17 cellular contexts compared by ENCODE assay signal in the genomic region with DNA sequence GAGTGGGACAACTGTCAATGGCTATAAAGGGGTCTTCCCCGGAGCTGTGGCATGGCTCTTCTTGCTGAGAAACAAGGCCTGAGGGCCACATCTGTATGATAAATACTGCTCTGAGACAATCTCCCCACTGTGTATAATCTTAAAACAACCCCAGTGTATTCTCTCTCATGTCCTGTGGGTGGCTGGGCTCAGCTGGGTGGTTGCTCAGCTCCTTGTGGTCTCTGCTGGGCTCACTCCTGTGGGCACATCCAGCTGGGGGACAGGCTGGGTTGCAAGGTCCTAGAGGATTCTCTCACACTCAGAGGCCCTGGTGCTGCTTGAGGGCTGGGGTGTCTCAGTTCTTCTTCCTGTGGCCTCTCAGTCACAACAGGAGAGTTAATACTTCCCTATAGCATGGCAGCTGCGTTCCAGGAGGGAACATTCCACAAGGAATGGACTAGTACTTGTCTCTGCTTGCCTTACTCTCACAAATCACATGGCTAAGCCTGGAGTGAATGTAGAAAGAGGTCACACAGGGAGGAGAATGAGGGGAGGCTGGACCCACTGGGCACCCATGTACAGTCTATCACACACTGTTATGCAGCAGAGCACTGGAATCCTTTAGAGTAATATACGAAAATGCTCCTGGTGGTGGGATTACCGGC. TPM values are rescaled to one million over a fixed set of nuclear protein-coding genes. Genes with fewer than 3 reads are reported as not detected.
DNase-seq lines count a peak whose midpoint lies in the region; ATAC-seq, FAIRE-seq and TF ChIP-seq lines count a peak whose summit lies in the region.
"Had no signal": no experiment of that assay in that cellular context is flagged by ENCODE, and none has a peak within 500 bp of the region (broad histone marks: within the 10 kb centered on the region; RNA-seq: fewer than 3 reads in every experiment).

No MANE protein-coding gene starts in this region.

- TF ChIP-seq EP300 in K562 (IDR thresholded peaks at IDR 0.05; ENCODE audit: low read length) (no peak), esophagus muscularis mucosa (IDR thresholded peaks at IDR 0.05) (no peak)

- 0 out of 2 replicates have a peak, but pooled peaks cover 4% of the 10 kb centered on the region for H3K9me2 ChIP-seq in GM23338 (ENCODE audit: insufficient read depth)

- H3K4me3 Mint-ChIP-seq in GM23338: no peak overlapping the region
- H3K4me3 Mint-ChIP-seq: B cell; CD4-positive, alpha-beta memory T cell; HFFc6 had no signal

- no peak overlapping the region for H3K27ac ChIP-seq in mammary epithelial cell (ENCODE audit: insufficient read depth, low read depth, low read length)
- no peak overlapping the region for H3K27ac ChIP-seq in breast epithelium
- no peak overlapping the region for H3K27ac ChIP-seq in GM23338 (ENCODE audit: low read depth)
- no peak overlapping the region for H3K27ac ChIP-seq in K562 (ENCODE audit: extremely low read depth, low read depth, low read length)
- H3K27ac ChIP-seq in esophagus muscularis mucosa (replicated peaks in 1 of 4): no peak overlapping the region
- H3K27ac ChIP-seq: HL-60 had no signal

- POLR2A ChIA-PET in K562 (lab: Yijun Ruan, JAX): interaction anchor here (0.5 kb wide), 1 partner anchor 870 kb away, joined by 3 read pairs; no protein-coding TSS in a partner anchor

- H4K20me1 ChIP-seq in mammary epithelial cell (ENCODE audit: insufficient read depth, low read length) (no peaks in the 10 kb centered on the region), GM23338 (replicated peaks; ENCODE audit: insufficient read depth) (no peaks in the 10 kb centered on the region), K562 (replicated peaks; ENCODE audit: control insufficient read depth, insufficient read depth, low read length) (no peaks in the 10 kb centered on the region)

- peaks cover 18% of the 10 kb centered on the region for H3K4me1 Mint-ChIP-seq in GM23338

- intact Hi-C loops in mammary epithelial cell (cut with micrococcal nuclease): no loop called here
- intact Hi-C loops in breast epithelium (cut with DNase I; ENCODE audit: low total_unique reads): loop anchor here (10.0 kb wide), 1 partner anchor 1066 kb away; no protein-coding TSS in a partner anchor
- intact Hi-C loops in K562 (cut with micrococcal nuclease): no loop called here
- intact Hi-C loops in esophagus muscularis mucosa (cut with DNase I): no loop called here

- TF ChIP-seq CTCF in mammary epithelial cell (conservative IDR thresholded peaks at IDR 0.05 in 1 of 2, IDR thresholded peaks at IDR 0.05 in 1 of 2; ENCODE audit: extremely low read depth in 1 of 2, insufficient read depth in 1 of 2, low read depth in 1 of 2, low read length in 2 of 2) (no peak), breast epithelium (IDR thresholded peaks at IDR 0.05) (no peak), GM23338 (conservative IDR thresholded peaks at IDR 0.05; ENCODE audit: low read depth in 2 of 2) (no peak), K562 (IDR thresholded peaks at IDR 0.05 in 2 of 3, conservative IDR thresholded peaks at IDR 0.05 in 1 of 3; ENCODE audit: insufficient read depth in 2 of 3, low read depth in 1 of 3, low read length in 3 of 3) (no peak), esophagus muscularis mucosa (IDR thresholded peaks at IDR 0.05) (no peak)

- H3K9me3 Mint-ChIP-seq in GM23338: peaks cover 8% of the 10 kb centered on the region; the same call in 2 of the 3 replicates

- no peak overlapping the region for H3K27ac Mint-ChIP-seq in GM23338
- H3K27ac Mint-ChIP-seq: B cell; CD4-positive, alpha-beta memory T cell; HFFc6 had no signal

- H3K4me3 ChIP-seq in mammary epithelial cell (replicated peaks in 1 of 3; ENCODE audit: insufficient read depth in 1 of 3, low read depth in 2 of 3, low read length in 3 of 3) (no peak overlapping the region), breast epithelium (no peak overlapping the region), GM23338 (no peak overlapping the region), K562 (no peak overlapping the region), esophagus muscularis mucosa (no peak overlapping the region)

- H3K9me3 ChIP-seq in mammary epithelial cell (replicated peaks; ENCODE audit: insufficient read depth, low read length) (no peaks in the 10 kb centered on the region), breast epithelium (peaks cover 6 to 8% of the 10 kb centered on the region in 2 donors), K562 (replicated peaks; ENCODE audit: control insufficient read depth, insufficient read depth, low read depth, low read length) (no peaks in the 10 kb centered on the region), esophagus muscularis mucosa (peaks cover 0 to 9% (median 4%) of the 10 kb centered on the region in 4 donors)

- in situ Hi-C loops in mammary epithelial cell (cut with MboI; ENCODE audit: low sequenced_read_pairs in 2 of 2): no loop called here
- in situ Hi-C loops in K562 (cut with MboI): loop anchor here (10.0 kb wide), 1 partner anchor 1476 kb away; no protein-coding TSS in a partner anchor

- peaks cover 5% of the 10 kb centered on the region; the same call in 1 of the 3 replicates for H3K36me3 Mint-ChIP-seq in GM23338 (ENCODE audit: low read depth)
- H3K36me3 Mint-ChIP-seq: CD4-positive, alpha-beta memory T cell had no signal

- no peaks in the 10 kb centered on the region for H3F3A ChIP-seq in GM23338 (replicated peaks; ENCODE audit: low read depth)

- BruUV-seq in mammary epithelial cell (replicated peaks; lab: Mats Ljungman, UMichigan): no TSS peak
- BruUV-seq in K562 (replicated peaks; lab: Mats Ljungman, UMichigan): no TSS peak

- TF ChIP-seq POLR2A in breast epithelium (IDR thresholded peaks at IDR 0.05) (no peak), K562 (conservative IDR thresholded peaks at IDR 0.05) (no peak), esophagus muscularis mucosa (IDR thresholded peaks at IDR 0.05; ENCODE audit: low read depth) (no peak)

- no peak for FAIRE-seq in K562 (lab: Jason Lieb, UNC)
- FAIRE-seq: G401.6, GM12891 had no signal

- no peaks in the 10 kb centered on the region for H3K27me3 ChIP-seq in mammary epithelial cell (ENCODE audit: insufficient read depth, low read length)
- H3K27me3 ChIP-seq in breast epithelium: no peaks in the 10 kb centered on the region
- H3K27me3 ChIP-seq in GM23338 (ENCODE audit: insufficient read depth): no peaks in the 10 kb centered on the region
- no peaks in the 10 kb centered on the region; a peak in 1 of 5 replicates for H3K27me3 ChIP-seq in K562 (ENCODE audit: control insufficient read depth in 2 of 2, insufficient read depth in 2 of 2, low read length in 2 of 2)
- H3K27me3 ChIP-seq in esophagus muscularis mucosa: no peaks in the 10 kb centered on the region

- no peak overlapping the region for H3K9ac ChIP-seq in mammary epithelial cell (ENCODE audit: insufficient read depth, low read length)
- no peak overlapping the region for H3K9ac ChIP-seq in K562 (ENCODE audit: insufficient read depth in 1 of 2, low read depth in 2 of 2, low read length in 2 of 2)

- peaks cover 5% of the 10 kb centered on the region for H3K27me3 Mint-ChIP-seq in GM23338 (ENCODE audit: insufficient read depth, low read depth, poor library complexity)
- H3K27me3 Mint-ChIP-seq: CD4-positive, alpha-beta memory T cell had no signal

- CTCF ChIA-PET in mammary epithelial cell (lab: Charles Lee; ENCODE audit: low non-redundant PET): interaction anchor here (0.5 kb wide), 1 partner anchor 469 kb away, joined by 6 read pairs; no protein-coding TSS in a partner anchor
- CTCF ChIA-PET in K562 (lab: Yijun Ruan, JAX; ENCODE audit: low intra/inter-chr PET ratio): no interaction called here

- H2AFZ ChIP-seq in mammary epithelial cell (ENCODE audit: low read depth, low read length) (peak overlapping the region; percentile 37), GM23338 (no peak overlapping the region), K562 (ENCODE audit: low read depth, low read length) (no peak overlapping the region)

- dilution Hi-C loops in mammary epithelial cell (cut with HindIII; ENCODE audit: low sequenced_read_pairs): no loop called here

- H3K36me3 ChIP-seq in mammary epithelial cell (ENCODE audit: insufficient read depth, low read length): no peaks in the 10 kb centered on the region
- no peaks in the 10 kb centered on the region for H3K36me3 ChIP-seq in breast epithelium
- no peaks in the 10 kb centered on the region for H3K36me3 ChIP-seq in GM23338 (ENCODE audit: insufficient read depth)
- no peaks in the 10 kb centered on the region for H3K36me3 ChIP-seq in K562 (ENCODE audit: control insufficient read depth, insufficient read depth, low read length)
- no peaks in the 10 kb centered on the region for H3K36me3 ChIP-seq in esophagus muscularis mucosa

- H3K79me2 ChIP-seq in mammary epithelial cell (ENCODE audit: insufficient read depth, low read length): no peaks in the 10 kb centered on the region
- H3K79me2 ChIP-seq in GM23338 (replicated peaks; ENCODE audit: insufficient read depth): no peaks in the 10 kb centered on the region
- H3K79me2 ChIP-seq in K562 (ENCODE audit: control insufficient read depth, insufficient read depth, low read length): no peaks in the 10 kb centered on the region

- H3K9me1 ChIP-seq in K562 (ENCODE audit: control insufficient read depth, insufficient read depth, low read length): no peaks in the 10 kb centered on the region

- WGBS in mammary epithelial cell (ENCODE audit: low coverage, missing lambda C conversion rate): 71% methylated on average over 4 of the region's 4 CpGs
- 16% methylated on average over 4 of the region's 4 CpGs for WGBS in K562 (ENCODE audit: insufficient coverage, low coverage, missing lambda C conversion rate)
- WGBS in esophagus muscularis mucosa: 85% methylated on average over 4 of the region's 4 CpGs

- TF ChIP-seq RAD21 in K562 (CRISPR knock-in tag; conservative IDR thresholded peaks at IDR 0.05 in 1 of 2, IDR thresholded peaks at IDR 0.05 in 1 of 2): no peak

- no peak for DNase-seq in mammary epithelial cell
- DNase-seq in breast epithelium (ENCODE audit: low spot score in 2 of 2): no peak
- no peak for DNase-seq in GM23338 (ENCODE audit: low spot score)
- DNase-seq in K562 (ENCODE audit: extremely low read depth in 1 of 4, low spot score in 3 of 4): no peak
- peak; percentile 87 for DNase-seq in esophagus muscularis mucosa (ENCODE audit: extremely low spot score)
- DNase-seq in OCI-M1 (lab: John Stamatoyannopoulos, UW): no peak
- DNase-seq in NOMO-1 treated with DMSO at 0.1 percent for 48 hours (lab: John Stamatoyannopoulos, UW; ENCODE audit: unreplicated experiment): no peak
- no peak for DNase-seq in stimulated activated CD4-positive, alpha-beta T cell treated with anti-CD3 and anti-CD28 coated beads, Interleukin-15, amount 100 ng/mL, for 24 hours
- DNase-seq: C1 segment of cervical spinal cord; CD4-positive, alpha-beta memory T cell; EL; HCEC 1CT; HFFc6 had no signal

- H3K4me1 ChIP-seq in mammary epithelial cell (ENCODE audit: insufficient read depth, low read length) (peaks cover 2% of the 10 kb centered on the region), breast epithelium (no peaks in the 10 kb centered on the region), GM23338 (ENCODE audit: insufficient read depth) (no peaks in the 10 kb centered on the region), K562 (replicated peaks in 1 of 2; ENCODE audit: control insufficient read depth in 2 of 2, insufficient read depth in 2 of 2, low read length in 2 of 2) (peaks cover 4 to 12% of the 10 kb centered on the region in 2 experiments; a peak in 4 of 5 replicates), esophagus muscularis mucosa (peaks cover 5 to 9% (median 7%) of the 10 kb centered on the region in 4 donors)

- H3K4me2 ChIP-seq in mammary epithelial cell (ENCODE audit: insufficient read depth, low read depth, low read length): no peak overlapping the region
- H3K4me2 ChIP-seq in GM23338: no peak overlapping the region
- H3K4me2 ChIP-seq in K562 (ENCODE audit: insufficient read depth, low read length): no peak overlapping the region

- ATAC-seq in GM23338: no peak
- no peak for ATAC-seq in K562

RNA-seq across cellular contexts. Expression of a gene that starts 4.5 kb away (rescaled TPM):
- 1 to 10 TPM; 1.9 to 2.0 TPM for total RNA-seq in mammary epithelial cell
- polyA plus RNA-seq in mammary epithelial cell: 1.5 TPM
- 0.21 TPM for polyA minus RNA-seq in mammary epithelial cell
- 10 to 100 TPM in 2 of 3 donors, 1 to 10 TPM in 1; 6.4 to 32.5 (median 10.5) TPM for total RNA-seq in breast epithelium
- 12.4 and 17.1 TPM in 2 replicates for total RNA-seq in GM23338 (2014; rRNA removed; shearing (Covaris generic))
- polyA plus RNA-seq in GM23338 (2016; fragmentation: Nextera tagmentation; extraction: Ambion mirVana): 4.1 and 6.0 TPM in 2 replicates
- 0.77 and 1.5 TPM in 2 replicates for total RNA-seq in K562 (2011; cell fraction: chromatin; rRNA removed; ENCODE audit: low replicate concordance)
- 1.3 and 1.5 TPM in 2 replicates for total RNA-seq in K562 (2011; cell fraction: nucleolus; rRNA removed)
- total RNA-seq in K562 (2011; cell fraction: nucleoplasm; rRNA removed): 1.0 and 1.2 TPM in 2 replicates
- total RNA-seq in K562 (2014; rRNA removed): 0.78 and 1.5 TPM in 2 replicates
- total RNA-seq in K562 (2014; rRNA removed; fragmentation: Illumina TruSeq; extraction: Trizol): 0.38 and 0.84 TPM in 2 replicates
- 0.68 and 0.76 TPM in 2 replicates for total RNA-seq in K562 (2015; rRNA removed; fragmentation: Illumina TruSeq; extraction: Trizol)
- 0.71 and 1.9 TPM in 2 replicates for total RNA-seq in K562 (2021)
- 0.33 and 0.42 TPM in 2 replicates for polyA plus RNA-seq in K562 (2011; rRNA removed)
- polyA plus RNA-seq in K562 (2011; cell fraction: cytosol; rRNA removed): 0.22 and 0.52 TPM in 2 replicates
- 0.67 and 0.71 TPM in 2 replicates for polyA plus RNA-seq in K562 (2011; cell fraction: nucleus; rRNA removed)
- 0.72 and 0.91 TPM in 2 replicates for polyA plus RNA-seq in K562 (2012)
- polyA plus RNA-seq in K562 (2014; fragmentation: Illumina TruSeq; extraction: Trizol): 0.70 and 0.75 TPM in 2 replicates
- under 1 TPM in 1 of 2 experiments, not detected in 1; 0.01 TPM for polyA plus RNA-seq in K562 (2014; fragmentation: Nextera tagmentation; extraction: Ambion mirVana)
- 0.85 and 1.1 TPM in 2 replicates for polyA plus RNA-seq in K562 (2014; rRNA removed)
- 0.21 and 0.46 TPM in 2 replicates for polyA minus RNA-seq in K562 (2011; rRNA and poly(A)+ RNA removed)
- 0.82 TPM in 1 of 2 replicates, not detected in the other for polyA minus RNA-seq in K562 (2011; cell fraction: cytosol; rRNA and poly(A)+ RNA removed)
- polyA minus RNA-seq in K562 (2011; cell fraction: nucleus; rRNA and poly(A)+ RNA removed): 0.81 and 1.1 TPM in 2 replicates
- 10 to 100 TPM; 18.7 to 27.9 (median 26.6) TPM for total RNA-seq in esophagus muscularis mucosa
